8 cellular contexts compared by ENCODE assay signal in the genomic region with DNA sequence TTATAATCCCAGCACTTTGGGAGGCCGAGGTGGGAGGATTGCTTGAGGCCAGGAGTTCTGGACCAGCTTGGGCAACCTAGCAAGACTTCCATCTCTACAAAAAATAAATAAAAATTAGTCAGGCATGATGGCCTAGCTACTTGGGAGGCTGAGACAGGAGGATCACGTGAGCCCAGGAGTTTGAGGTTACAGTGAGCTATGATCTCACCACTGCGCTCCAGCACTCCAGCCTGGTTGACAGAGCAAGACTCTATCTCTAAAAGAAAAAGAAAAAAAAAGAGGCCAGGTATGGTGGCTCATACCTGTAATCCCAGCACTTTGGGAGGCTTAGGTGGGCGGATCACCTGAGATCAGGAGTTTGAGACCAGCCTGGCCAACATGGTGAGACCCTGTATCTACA. TPM values are rescaled to one million over a fixed set of nuclear protein-coding genes. Genes with fewer than 3 reads are reported as not detected.
A peak's percentile ranks its signal among the peaks of the same experiment; 100 is the strongest.
DNase-seq lines count a peak whose midpoint lies in the region; ATAC-seq and TF ChIP-seq lines count a peak whose summit lies in the region.
"Not testable (repeated sequence)": the region's sequence is repeated elsewhere in the genome, so short reads cannot be mapped to it uniquely, and the experiment has no call there.

No MANE protein-coding gene starts in this region.

- not testable (repeated sequence) for H4K20me1 ChIP-seq in BLaER1 treated with 17β-estradiol and CSF1 and Interleukin-3, amounts not matched to agents 10 nM and 100 nM; DND-41 (ENCODE audit: insufficient read depth, low read length)

- H3K36me3 ChIP-seq in BLaER1 treated with 17β-estradiol and CSF1 and Interleukin-3, amounts not matched to agents 10 nM and 100 nM, result peaks cover 0 to 11% (median 6%) of the 10 kb centered on the region in 11 experiments; a peak in 15 of 22 replicates
- not testable (repeated sequence) for H3K36me3 ChIP-seq in DND-41 (ENCODE audit: insufficient read depth, low read length); naive thymus-derived CD4-positive, alpha-beta T cell (ENCODE audit: control insufficient read depth in 2 of 3, insufficient read depth in 3 of 3, low read length in 3 of 3)

- peaks cover 47% of the 10 kb centered on the region for H3K4me1 Mint-ChIP-seq in T-helper 1 cell treated with Interleukin-12 subunit alpha and Interleukin-12 subunit beta and Interleukin-4 antibody, amounts not matched to agents 30 μg/mL and 1 μg/mL, for 36 hours (ENCODE audit: low read depth)
- peaks cover 53% of the 10 kb centered on the region for H3K4me1 Mint-ChIP-seq in activated CD4-positive, alpha-beta memory T cell treated with anti-CD3 and anti-CD28 coated beads for 36 hours (ENCODE audit: low read depth)
- H3K4me1 Mint-ChIP-seq in activated T-cell treated with anti-CD3 and anti-CD28 coated beads, Interleukin-2, amount 50 U/mL, for 72 hours (ENCODE audit: low read depth), result peaks cover 77% of the 10 kb centered on the region
- H3K4me1 Mint-ChIP-seq in activated naive CD8-positive, alpha-beta T cell treated with anti-CD3 and anti-CD28 coated beads, Interleukin-2, amount 10 ng/mL, durations not matched to agents 7 days and 5 days, result peaks cover 69% of the 10 kb centered on the region
- H3K4me1 Mint-ChIP-seq in naive thymus-derived CD4-positive, alpha-beta T cell, result peaks cover 29 to 75% (median 62%) of the 10 kb centered on the region in 7 donors
- peaks cover 72% of the 10 kb centered on the region for H3K4me1 Mint-ChIP-seq in stimulated activated naive CD8-positive, alpha-beta T cell treated with anti-CD3 and anti-CD28 coated beads, Interleukin-15, amount 100 ng/mL, for 72 hours

- peaks cover 48 to 93% (median 90%) of the 10 kb centered on the region in 10 experiments for H3K4me1 ChIP-seq in BLaER1 treated with 17β-estradiol and CSF1 and Interleukin-3, amounts not matched to agents 10 nM and 100 nM
- peaks cover 49% of the 10 kb centered on the region for H3K4me1 ChIP-seq in DND-41 (ENCODE audit: insufficient read depth, low read length)
- peaks cover 44 to 66% of the 10 kb centered on the region in 2 donors for H3K4me1 ChIP-seq in naive thymus-derived CD4-positive, alpha-beta T cell (ENCODE audit: control insufficient read depth in 2 of 2, insufficient read depth in 2 of 2, low read length in 2 of 2)

- CTCF ChIA-PET in activated CD4-positive, alpha-beta memory T cell treated with anti-CD3 and anti-CD28 coated beads for 36 hours (lab: Charles Lee), result interaction anchor here (1.1 to 16.6 kb wide), 4 partner anchors 8 to 155 kb away, joined by 3 to 560 read pairs (median 146); no protein-coding TSS in a partner anchor
- CTCF ChIA-PET in naive thymus-derived CD4-positive, alpha-beta T cell (lab: Charles Lee), result interaction anchor here (2.4 to 15.1 kb wide), 3 partner anchors 9 to 156 kb away, joined by 22 to 443 read pairs (median 41); no protein-coding TSS in a partner anchor

- not testable (repeated sequence) for H3K9me3 ChIP-seq in BLaER1 treated with 17β-estradiol and CSF1 and Interleukin-3, amounts not matched to agents 10 nM and 100 nM (replicated peaks in 1 of 11); DND-41 (ENCODE audit: insufficient read depth, low read length, severe bottlenecking); naive thymus-derived CD4-positive, alpha-beta T cell (ENCODE audit: control insufficient read depth in 2 of 3, low read length in 3 of 3)

- peak; percentile 40 for DNase-seq in DND-41
- peak; percentile 33 for DNase-seq in activated CD4-positive, alpha-beta memory T cell treated with anti-CD3 and anti-CD28 coated beads for 36 hours
- DNase-seq in activated T-cell treated with anti-CD3 and anti-CD28 coated beads, Interleukin-2, amount 50 U/mL, for 72 hours; activated naive CD8-positive, alpha-beta T cell treated with anti-CD3 and anti-CD28 coated beads, Interleukin-2, amount 10 ng/mL, durations not matched to agents 7 days and 5 days; naive thymus-derived CD4-positive, alpha-beta T cell; stimulated activated naive CD8-positive, alpha-beta T cell treated with anti-CD3 and anti-CD28 coated beads, Interleukin-15, amount 100 ng/mL, for 72 hours: not testable (repeated sequence)

- not testable (repeated sequence) for H2AFZ ChIP-seq in DND-41 (ENCODE audit: low read depth, low read length)

- H3K9me3 Mint-ChIP-seq in T-helper 1 cell treated with Interleukin-12 subunit alpha and Interleukin-12 subunit beta and Interleukin-4 antibody, amounts not matched to agents 30 μg/mL and 1 μg/mL, for 36 hours; activated CD4-positive, alpha-beta memory T cell treated with anti-CD3 and anti-CD28 coated beads for 36 hours; activated T-cell treated with anti-CD3 and anti-CD28 coated beads, Interleukin-2, amount 50 U/mL, for 72 hours; activated naive CD8-positive, alpha-beta T cell treated with anti-CD3 and anti-CD28 coated beads, Interleukin-2, amount 10 ng/mL, durations not matched to agents 7 days and 5 days; naive thymus-derived CD4-positive, alpha-beta T cell: not testable (repeated sequence)
- peaks cover 0 to 14% of the 10 kb centered on the region in 2 donors for H3K9me3 Mint-ChIP-seq in stimulated activated naive CD8-positive, alpha-beta T cell treated with anti-CD3 and anti-CD28 coated beads, Interleukin-15, amount 100 ng/mL, for 72 hours

- H3K79me2 ChIP-seq in DND-41 (ENCODE audit: insufficient read depth, low read length), result not testable (repeated sequence)

- peak overlapping the region; percentile 29 for H3K27ac Mint-ChIP-seq in T-helper 1 cell treated with Interleukin-12 subunit alpha and Interleukin-12 subunit beta and Interleukin-4 antibody, amounts not matched to agents 30 μg/mL and 1 μg/mL, for 36 hours
- peak overlapping the region; percentile 51 for H3K27ac Mint-ChIP-seq in activated CD4-positive, alpha-beta memory T cell treated with anti-CD3 and anti-CD28 coated beads for 36 hours
- H3K27ac Mint-ChIP-seq in activated T-cell treated with anti-CD3 and anti-CD28 coated beads, Interleukin-2, amount 50 U/mL, for 72 hours, result peak overlapping the region; percentile 50
- peak overlapping the region; percentile 40 for H3K27ac Mint-ChIP-seq in activated naive CD8-positive, alpha-beta T cell treated with anti-CD3 and anti-CD28 coated beads, Interleukin-2, amount 10 ng/mL, durations not matched to agents 7 days and 5 days
- peak overlapping the region in 8 of 9 donors; percentile 21 to 96 (median 60) for H3K27ac Mint-ChIP-seq in naive thymus-derived CD4-positive, alpha-beta T cell
- H3K27ac Mint-ChIP-seq in stimulated activated naive CD8-positive, alpha-beta T cell treated with anti-CD3 and anti-CD28 coated beads, Interleukin-15, amount 100 ng/mL, for 72 hours, result peak overlapping the region; percentile 61 to 71

- peak overlapping the region; percentile 31 to 100 (median 98); a peak in 19 of 22 replicates for H3K27ac ChIP-seq in BLaER1 treated with 17β-estradiol and CSF1 and Interleukin-3, amounts not matched to agents 10 nM and 100 nM
- peak overlapping the region; percentile 40 for H3K27ac ChIP-seq in DND-41 (ENCODE audit: low read length)
- not testable (repeated sequence) for H3K27ac ChIP-seq in naive thymus-derived CD4-positive, alpha-beta T cell (ENCODE audit: low read depth, low read length)

- peaks cover 29% of the 10 kb centered on the region for H3K36me3 Mint-ChIP-seq in T-helper 1 cell treated with Interleukin-12 subunit alpha and Interleukin-12 subunit beta and Interleukin-4 antibody, amounts not matched to agents 30 μg/mL and 1 μg/mL, for 36 hours (ENCODE audit: low read depth)
- H3K36me3 Mint-ChIP-seq in activated CD4-positive, alpha-beta memory T cell treated with anti-CD3 and anti-CD28 coated beads for 36 hours, result peaks cover 12% of the 10 kb centered on the region
- peaks cover 1 to 11% of the 10 kb centered on the region in 2 donors for H3K36me3 Mint-ChIP-seq in activated T-cell treated with anti-CD3 and anti-CD28 coated beads, Interleukin-2, amount 50 U/mL, for 72 hours (ENCODE audit: insufficient read depth in 2 of 2)
- H3K36me3 Mint-ChIP-seq in activated naive CD8-positive, alpha-beta T cell treated with anti-CD3 and anti-CD28 coated beads, Interleukin-2, amount 10 ng/mL, durations not matched to agents 7 days and 5 days, result peaks cover 29% of the 10 kb centered on the region
- H3K36me3 Mint-ChIP-seq in naive thymus-derived CD4-positive, alpha-beta T cell, result peaks cover 0 to 27% (median 9%) of the 10 kb centered on the region in 5 donors

- H3K4me2 ChIP-seq in BLaER1 treated with 17β-estradiol and CSF1 and Interleukin-3, amounts not matched to agents 10 nM and 100 nM, result peak overlapping the region in 5 of 11 experiments; percentile 40 to 92 (median 84); a peak in 10 of 22 replicates
- H3K4me2 ChIP-seq in DND-41 (ENCODE audit: insufficient read depth, low read length), result not testable (repeated sequence)

- intact Hi-C loops in activated CD4-positive, alpha-beta memory T cell treated with anti-CD3 and anti-CD28 coated beads for 36 hours (cut with micrococcal nuclease); naive thymus-derived CD4-positive, alpha-beta T cell (cut with micrococcal nuclease): not testable (repeated sequence)

- H3K9ac ChIP-seq in BLaER1 treated with 17β-estradiol and CSF1 and Interleukin-3, amounts not matched to agents 10 nM and 100 nM, result peak overlapping the region in 5 of 11 experiments; percentile 29 to 94 (median 90); a peak in 5 of 22 replicates
- H3K9ac ChIP-seq in DND-41 (ENCODE audit: low read depth, low read length), result not testable (repeated sequence)

- H3K27me3 Mint-ChIP-seq in T-helper 1 cell treated with Interleukin-12 subunit alpha and Interleukin-12 subunit beta and Interleukin-4 antibody, amounts not matched to agents 30 μg/mL and 1 μg/mL, for 36 hours (ENCODE audit: low read depth); activated CD4-positive, alpha-beta memory T cell treated with anti-CD3 and anti-CD28 coated beads for 36 hours; activated T-cell treated with anti-CD3 and anti-CD28 coated beads, Interleukin-2, amount 50 U/mL, for 72 hours (ENCODE audit: low read depth); activated naive CD8-positive, alpha-beta T cell treated with anti-CD3 and anti-CD28 coated beads, Interleukin-2, amount 10 ng/mL, durations not matched to agents 7 days and 5 days; naive thymus-derived CD4-positive, alpha-beta T cell; stimulated activated naive CD8-positive, alpha-beta T cell treated with anti-CD3 and anti-CD28 coated beads, Interleukin-15, amount 100 ng/mL, for 72 hours: not testable (repeated sequence)

- POLR2A ChIA-PET in activated CD4-positive, alpha-beta memory T cell treated with anti-CD3 and anti-CD28 coated beads for 36 hours (lab: Charles Lee), result interaction anchor here (0.7 kb wide), 1 partner anchor 9 kb away, joined by 3 read pairs; no protein-coding TSS in a partner anchor
- POLR2A ChIA-PET in activated naive CD8-positive, alpha-beta T cell treated with anti-CD3 and anti-CD28 coated beads, Interleukin-2, amount 10 ng/mL, durations not matched to agents 7 days and 5 days (lab: Charles Lee), result interaction anchor here (0.5 to 17.2 kb wide), 7 partner anchors 8 to 156 kb away, joined by 3 to 571 read pairs (median 120); partner anchors contain the start of gene PIM1
- POLR2A ChIA-PET in naive thymus-derived CD4-positive, alpha-beta T cell (lab: Charles Lee), result interaction anchor here (0.7 to 5.1 kb wide), 5 partner anchors 7 to 394 kb away, joined by 3 to 68 read pairs (median 9); no protein-coding TSS in a partner anchor

- H3K4me3 ChIP-seq in BLaER1 treated with 17β-estradiol and CSF1 and Interleukin-3, amounts not matched to agents 10 nM and 100 nM; DND-41 (ENCODE audit: low read depth in 1 of 2, low read length in 2 of 2); naive thymus-derived CD4-positive, alpha-beta T cell (ENCODE audit: low read length): not testable (repeated sequence)

- H3K4me3 Mint-ChIP-seq in T-helper 1 cell treated with Interleukin-12 subunit alpha and Interleukin-12 subunit beta and Interleukin-4 antibody, amounts not matched to agents 30 μg/mL and 1 μg/mL, for 36 hours; activated CD4-positive, alpha-beta memory T cell treated with anti-CD3 and anti-CD28 coated beads for 36 hours; activated T-cell treated with anti-CD3 and anti-CD28 coated beads, Interleukin-2, amount 50 U/mL, for 72 hours; activated naive CD8-positive, alpha-beta T cell treated with anti-CD3 and anti-CD28 coated beads, Interleukin-2, amount 10 ng/mL, durations not matched to agents 7 days and 5 days; naive thymus-derived CD4-positive, alpha-beta T cell; stimulated activated naive CD8-positive, alpha-beta T cell treated with anti-CD3 and anti-CD28 coated beads, Interleukin-15, amount 100 ng/mL, for 72 hours: not testable (repeated sequence)

- TF ChIP-seq CTCF in DND-41 (IDR thresholded peaks at IDR 0.05; ENCODE audit: borderline replicate concordance, extremely low read depth, low read length, poor library complexity, severe bottlenecking), result not testable (repeated sequence)

- ATAC-seq in DND-41 (ENCODE audit: insufficient read depth, low read depth); activated T-cell treated with anti-CD3 and anti-CD28 coated beads, Interleukin-2, amount 50 U/mL, for 72 hours (replicated peaks in 1 of 2); activated naive CD8-positive, alpha-beta T cell treated with anti-CD3 and anti-CD28 coated beads, Interleukin-2, amount 10 ng/mL, durations not matched to agents 7 days and 5 days (ENCODE audit: low read depth); naive thymus-derived CD4-positive, alpha-beta T cell; stimulated activated naive CD8-positive, alpha-beta T cell treated with anti-CD3 and anti-CD28 coated beads, Interleukin-15, amount 100 ng/mL, for 72 hours: not testable (repeated sequence)

- not testable (repeated sequence) for H3K27me3 ChIP-seq in BLaER1 treated with 17β-estradiol and CSF1 and Interleukin-3, amounts not matched to agents 10 nM and 100 nM; DND-41 (ENCODE audit: insufficient read depth, low read length, poor library complexity); naive thymus-derived CD4-positive, alpha-beta T cell (ENCODE audit: control insufficient read depth in 2 of 2, insufficient read depth in 2 of 2, low read length in 2 of 2)

RNA-seq across cellular contexts. Expression of gene PIM1, which starts 10.7 kb away (rescaled TPM):
- 100 to 1,000 TPM; 204 TPM for total RNA-seq in activated CD4-positive, alpha-beta memory T cell treated with anti-CD3 and anti-CD28 coated beads for 36 hours
- 100 to 1,000 TPM; 334 to 429 TPM for total RNA-seq in activated T-cell treated with anti-CD3 and anti-CD28 coated beads, Interleukin-2, amount 50 U/mL, for 72 hours
- 100 to 1,000 TPM; 428 to 445 TPM for total RNA-seq in activated naive CD8-positive, alpha-beta T cell treated with anti-CD3 and anti-CD28 coated beads, Interleukin-2, amount 10 ng/mL, durations not matched to agents 7 days and 5 days
- 100 to 1,000 TPM; 100 to 550 (median 172) TPM for total RNA-seq in naive thymus-derived CD4-positive, alpha-beta T cell
- polyA plus RNA-seq in naive thymus-derived CD4-positive, alpha-beta T cell, result 100 to 1,000 TPM; 249 to 304 TPM
